In genomic region chr15:34581043-34581365, GRCh38 we compare ENCODE assay signal across 20 cellular contexts. TPM values are rescaled to one million over a fixed set of nuclear protein-coding genes. Genes with fewer than 3 reads are reported as not detected.
DNase-seq lines count a peak whose midpoint lies in the region; ATAC-seq and TF ChIP-seq lines count a peak whose summit lies in the region.
"Had no signal": no experiment of that assay in that cellular context is flagged by ENCODE, and none has a peak within 500 bp of the region (broad histone marks: within the 10 kb centered on the region; RNA-seq: fewer than 3 reads in every experiment).

No MANE protein-coding gene starts in this region.

- POLR2A ChIA-PET in CD4-positive, alpha-beta T cell (lab: Charles Lee): no interaction called here
- POLR2A ChIA-PET in naive thymus-derived CD8-positive, alpha-beta T cell (lab: Charles Lee): interaction anchor here (0.9 kb wide), 1 partner anchor 479 kb away, joined by 3 read pairs; the partner anchor contains the start of genes EMC7 and PGBD4

- H3K27me3 Mint-ChIP-seq in activated CD4-positive, alpha-beta T cell treated with anti-CD3 and anti-CD28 coated beads, Interleukin-2, amount 10 ng/mL, durations not matched to agents 24 days and 14 days: peaks cover 3% of the 10 kb centered on the region
- H3K27me3 Mint-ChIP-seq in CD4-positive, alpha-beta T cell: peaks cover 10% of the 10 kb centered on the region
- H3K27me3 Mint-ChIP-seq in activated T-helper 17 cell treated with anti-CD3 and anti-CD28 coated beads, Interleukin-2, amount 50 U/mL, for 72 hours: no peaks in the 10 kb centered on the region
- peaks cover 0 to 11% (median 0%) of the 10 kb centered on the region in 5 donors for H3K27me3 Mint-ChIP-seq in naive thymus-derived CD8-positive, alpha-beta T cell

- H3K36me3 Mint-ChIP-seq in activated CD4-positive, alpha-beta T cell treated with anti-CD3 and anti-CD28 coated beads, Interleukin-2, amount 10 ng/mL, durations not matched to agents 24 days and 14 days (ENCODE audit: low read depth): peaks cover 11% of the 10 kb centered on the region
- H3K36me3 Mint-ChIP-seq in CD4-positive, alpha-beta T cell (ENCODE audit: low read depth): peaks cover 12% of the 10 kb centered on the region
- H3K36me3 Mint-ChIP-seq in activated T-helper 17 cell treated with anti-CD3 and anti-CD28 coated beads, Interleukin-2, amount 50 U/mL, for 72 hours (ENCODE audit: low read depth): peaks cover 13% of the 10 kb centered on the region
- H3K36me3 Mint-ChIP-seq in naive thymus-derived CD8-positive, alpha-beta T cell: peaks cover 0 to 2% (median 0%) of the 10 kb centered on the region in 3 donors

- intact Hi-C loops in activated CD4-positive, alpha-beta T cell treated with anti-CD3 and anti-CD28 coated beads, Interleukin-2, amount 10 ng/mL, durations not matched to agents 24 days and 14 days (cut with micrococcal nuclease): loop anchor here (5.0 to 10.0 kb wide), 2 partner anchors 479 to 516 kb away; partner anchors contain the start of genes EMC7 and PGBD4
- intact Hi-C loops in CD4-positive, alpha-beta T cell (cut with DNase I, micrococcal nuclease): loop anchor here in 1 of 2 experiments (5.0 kb wide), 1 partner anchor 354 kb away; the partner anchor contains the start of gene EMC4

- peaks cover 57% of the 10 kb centered on the region for H3K4me1 Mint-ChIP-seq in activated CD4-positive, alpha-beta T cell treated with anti-CD3 and anti-CD28 coated beads, Interleukin-2, amount 10 ng/mL, durations not matched to agents 24 days and 14 days
- H3K4me1 Mint-ChIP-seq in CD4-positive, alpha-beta T cell (ENCODE audit: low read depth): peaks cover 43% of the 10 kb centered on the region
- peaks cover 26% of the 10 kb centered on the region for H3K4me1 Mint-ChIP-seq in activated T-helper 17 cell treated with anti-CD3 and anti-CD28 coated beads, Interleukin-2, amount 50 U/mL, for 72 hours
- H3K4me1 Mint-ChIP-seq in naive thymus-derived CD8-positive, alpha-beta T cell: peaks cover 27 to 61% (median 46%) of the 10 kb centered on the region in 4 donors

- CTCF ChIA-PET in CD4-positive, alpha-beta T cell (lab: Charles Lee): no interaction called here

- no peak overlapping the region for H3K27ac ChIP-seq in CD4-positive, alpha-beta T cell (ENCODE audit: low read depth, low read length)
- H3K27ac ChIP-seq: BLaER1 treated with 17β-estradiol and CSF1 and Interleukin-3, amounts not matched to agents 10 nM and 100 nM; SJSA1 had no signal

- no peak overlapping the region for H3K27ac Mint-ChIP-seq in activated CD4-positive, alpha-beta T cell treated with anti-CD3 and anti-CD28 coated beads, Interleukin-2, amount 10 ng/mL, durations not matched to agents 24 days and 14 days
- no peak overlapping the region for H3K27ac Mint-ChIP-seq in CD4-positive, alpha-beta T cell
- no peak overlapping the region for H3K27ac Mint-ChIP-seq in activated T-helper 17 cell treated with anti-CD3 and anti-CD28 coated beads, Interleukin-2, amount 50 U/mL, for 72 hours
- H3K27ac Mint-ChIP-seq in naive thymus-derived CD8-positive, alpha-beta T cell: peak overlapping the region in 2 of 10 donors; percentile 32 to 51

- no peak for TF ChIP-seq CTCF in CD4-positive, alpha-beta T cell (IDR thresholded peaks at IDR 0.05)

- H3K4me3 Mint-ChIP-seq in activated CD4-positive, alpha-beta T cell treated with anti-CD3 and anti-CD28 coated beads, Interleukin-2, amount 10 ng/mL, durations not matched to agents 24 days and 14 days: peak overlapping the region; percentile 95
- H3K4me3 Mint-ChIP-seq in CD4-positive, alpha-beta T cell: peak overlapping the region; percentile 89
- H3K4me3 Mint-ChIP-seq in activated T-helper 17 cell treated with anti-CD3 and anti-CD28 coated beads, Interleukin-2, amount 50 U/mL, for 72 hours: peak overlapping the region; percentile 81
- H3K4me3 Mint-ChIP-seq in naive thymus-derived CD8-positive, alpha-beta T cell: peak overlapping the region in 9 of 10 donors; percentile 7 to 93 (median 86)

- ATAC-seq in CD4-positive, alpha-beta T cell (ENCODE audit: poor library complexity): no peak
- ATAC-seq in activated T-helper 17 cell treated with anti-CD3 and anti-CD28 coated beads, Interleukin-2, amount 50 U/mL, for 72 hours (replicated peaks): no peak
- no peak for ATAC-seq in naive thymus-derived CD8-positive, alpha-beta T cell

- H3K9me3 ChIP-seq in CD4-positive, alpha-beta T cell (ENCODE audit: control insufficient read depth, low read length): no peaks in the 10 kb centered on the region
- H3K9me3 ChIP-seq: BLaER1 treated with 17β-estradiol and CSF1 and Interleukin-3, amounts not matched to agents 10 nM and 100 nM; SJSA1 had no signal

- H3K9me3 Mint-ChIP-seq in activated CD4-positive, alpha-beta T cell treated with anti-CD3 and anti-CD28 coated beads, Interleukin-2, amount 10 ng/mL, durations not matched to agents 24 days and 14 days: no peaks in the 10 kb centered on the region
- H3K9me3 Mint-ChIP-seq in CD4-positive, alpha-beta T cell: no peaks in the 10 kb centered on the region
- no peaks in the 10 kb centered on the region for H3K9me3 Mint-ChIP-seq in activated T-helper 17 cell treated with anti-CD3 and anti-CD28 coated beads, Interleukin-2, amount 50 U/mL, for 72 hours
- no peaks in the 10 kb centered on the region for H3K9me3 Mint-ChIP-seq in naive thymus-derived CD8-positive, alpha-beta T cell

- H3K27me3 ChIP-seq in CD4-positive, alpha-beta T cell (ENCODE audit: control insufficient read depth, insufficient read depth, low read length): no peaks in the 10 kb centered on the region
- H3K27me3 ChIP-seq: SJSA1 had no signal

- DNase-seq in activated CD4-positive, alpha-beta T cell treated with anti-CD3 and anti-CD28 coated beads, Interleukin-2, amount 10 ng/mL, durations not matched to agents 24 days and 14 days: no peak
- no peak for DNase-seq in activated CD4-positive, alpha-beta T cell treated with anti-CD3 and anti-CD28 coated beads for 1 hour
- no peak for DNase-seq in CD4-positive, alpha-beta T cell
- no peak for DNase-seq in naive thymus-derived CD8-positive, alpha-beta T cell
- DNase-seq in germinal center (ENCODE audit: low spot score) (no peak), MV-4-11 (lab: John Stamatoyannopoulos, UW) (no peak), COR-L47 (lab: John Stamatoyannopoulos, UW) (no peak)
- DNase-seq: activated CD4-positive, alpha-beta T cell treated with anti-CD3 and anti-CD28 coated beads, Interleukin-2, amount 50 U/mL, for 1 hour; activated effector memory CD4-positive, alpha-beta T cell treated with anti-CD3 and anti-CD28 coated beads, Interleukin-2, amount 50 U/mL, for 16 hours; dermis blood vessel endothelial cell; DMS79; HCEC 1CT; KBM-7; NCI-H1048; NCI-H2107; NCI-H524 treated with DMSO at 0.1 percent for 48 hours; stimulated activated CD4-positive, alpha-beta T cell treated with anti-CD3 and anti-CD28 coated beads, Interleukin-15, amount 100 ng/mL, for 24 hours had no signal

RNA-seq across cellular contexts. Expression of gene GOLGA8B, which starts 2.4 kb away (rescaled TPM):
- 210 and 234 TPM in 2 replicates for total RNA-seq in activated CD4-positive, alpha-beta T cell treated with anti-CD3 and anti-CD28 coated beads, Interleukin-2, amount 10 ng/mL, durations not matched to agents 24 days and 14 days
- 100 to 1,000 TPM; 244 to 247 TPM for total RNA-seq in CD4-positive, alpha-beta T cell
- 100 to 1,000 TPM; 202 to 437 TPM for total RNA-seq in activated T-helper 17 cell treated with anti-CD3 and anti-CD28 coated beads, Interleukin-2, amount 50 U/mL, for 72 hours
- total RNA-seq in naive thymus-derived CD8-positive, alpha-beta T cell: 100 to 1,000 TPM; 351 to 378 TPM
- 1 to 10 TPM; 4.3 to 5.8 (median 4.7) TPM for polyA plus RNA-seq in naive thymus-derived CD8-positive, alpha-beta T cell
